ENCODE assay signal across 15 cellular contexts in genomic region chr19:17582613-17583012, GRCh38.
"Had no signal": no experiment of that assay in that cellular context is flagged by ENCODE, and none has a peak within 500 bp of the region (broad histone marks: within the 10 kb centered on the region; RNA-seq: fewer than 3 reads in every experiment).

No MANE protein-coding gene starts in this region.

- ATAC-seq: activated T-cell treated with anti-CD3 and anti-CD28 coated beads, Interleukin-2, amount 50 U/mL, for 72 hours; effector memory CD8-positive, alpha-beta T cell; left cardiac atrium; naive thymus-derived CD8-positive, alpha-beta T cell had no signal

- H3K4me3 Mint-ChIP-seq: activated CD4-positive, alpha-beta T cell treated with anti-CD3 and anti-CD28 coated beads, Interleukin-2, amount 10 ng/mL, durations not matched to agents 7 days and 5 days; activated T-cell treated with anti-CD3 and anti-CD28 coated beads, Interleukin-2, amount 50 U/mL, for 72 hours; effector memory CD8-positive, alpha-beta T cell; naive thymus-derived CD8-positive, alpha-beta T cell; stimulated activated naive CD8-positive, alpha-beta T cell treated with anti-CD3 and anti-CD28 coated beads, Interleukin-15, Interleukin-2, amounts not matched to agents 100 ng/mL and 50 ng/mL, for 24 hours had no signal

- H3K9me3 ChIP-seq: prostate gland, right atrium auricular region, tibial nerve had no signal

- H3K27me3 Mint-ChIP-seq: activated CD4-positive, alpha-beta T cell treated with anti-CD3 and anti-CD28 coated beads, Interleukin-2, amount 10 ng/mL, durations not matched to agents 7 days and 5 days; effector memory CD8-positive, alpha-beta T cell; naive thymus-derived CD8-positive, alpha-beta T cell; stimulated activated naive CD8-positive, alpha-beta T cell treated with anti-CD3 and anti-CD28 coated beads, Interleukin-15, Interleukin-2, amounts not matched to agents 100 ng/mL and 50 ng/mL, for 24 hours had no signal

- H3K79me2 ChIP-seq: hepatocyte had no signal

- DNase-seq: activated CD4-positive, alpha-beta T cell treated with anti-CD3 and anti-CD28 coated beads, Interleukin-2, amount 10 ng/mL, durations not matched to agents 7 days and 5 days; activated effector memory CD4-positive, alpha-beta T cell treated with anti-CD3 and anti-CD28 coated beads, Interleukin-2, amount 50 U/mL, for 16 hours; activated naive CD4-positive, alpha-beta T cell treated with anti-CD3 and anti-CD28 coated beads, Interleukin-2, amount 50 U/mL, for 16 hours; activated T-cell treated with anti-CD3 and anti-CD28 coated beads, Interleukin-2, amount 50 U/mL, for 72 hours; effector memory CD8-positive, alpha-beta T cell; foreskin fibroblast; left cardiac atrium; mesendoderm; naive thymus-derived CD8-positive, alpha-beta T cell had no signal

- H3K27me3 ChIP-seq: hepatocyte, right atrium auricular region, tibial nerve had no signal

- H3K27ac Mint-ChIP-seq: activated CD4-positive, alpha-beta T cell treated with anti-CD3 and anti-CD28 coated beads, Interleukin-2, amount 10 ng/mL, durations not matched to agents 7 days and 5 days; activated T-cell treated with anti-CD3 and anti-CD28 coated beads, Interleukin-2, amount 50 U/mL, for 72 hours; effector memory CD8-positive, alpha-beta T cell; stimulated activated naive CD8-positive, alpha-beta T cell treated with anti-CD3 and anti-CD28 coated beads, Interleukin-15, Interleukin-2, amounts not matched to agents 100 ng/mL and 50 ng/mL, for 24 hours had no signal

- H3K4me3 ChIP-seq: hepatocyte, prostate gland, right atrium auricular region, tibial nerve had no signal

- H3K4me2 ChIP-seq: hepatocyte had no signal

- H3K4me1 ChIP-seq: prostate gland, right atrium auricular region had no signal

- H3K9me3 Mint-ChIP-seq: activated CD4-positive, alpha-beta T cell treated with anti-CD3 and anti-CD28 coated beads, Interleukin-2, amount 10 ng/mL, durations not matched to agents 7 days and 5 days; activated T-cell treated with anti-CD3 and anti-CD28 coated beads, Interleukin-2, amount 50 U/mL, for 72 hours; effector memory CD8-positive, alpha-beta T cell; naive thymus-derived CD8-positive, alpha-beta T cell; stimulated activated naive CD8-positive, alpha-beta T cell treated with anti-CD3 and anti-CD28 coated beads, Interleukin-15, Interleukin-2, amounts not matched to agents 100 ng/mL and 50 ng/mL, for 24 hours had no signal

- H3K27ac ChIP-seq: epithelial cell of prostate, hepatocyte, prostate gland, right atrium auricular region, tibial nerve had no signal
